8 cellular contexts compared by ENCODE assay signal in the genomic region with DNA sequence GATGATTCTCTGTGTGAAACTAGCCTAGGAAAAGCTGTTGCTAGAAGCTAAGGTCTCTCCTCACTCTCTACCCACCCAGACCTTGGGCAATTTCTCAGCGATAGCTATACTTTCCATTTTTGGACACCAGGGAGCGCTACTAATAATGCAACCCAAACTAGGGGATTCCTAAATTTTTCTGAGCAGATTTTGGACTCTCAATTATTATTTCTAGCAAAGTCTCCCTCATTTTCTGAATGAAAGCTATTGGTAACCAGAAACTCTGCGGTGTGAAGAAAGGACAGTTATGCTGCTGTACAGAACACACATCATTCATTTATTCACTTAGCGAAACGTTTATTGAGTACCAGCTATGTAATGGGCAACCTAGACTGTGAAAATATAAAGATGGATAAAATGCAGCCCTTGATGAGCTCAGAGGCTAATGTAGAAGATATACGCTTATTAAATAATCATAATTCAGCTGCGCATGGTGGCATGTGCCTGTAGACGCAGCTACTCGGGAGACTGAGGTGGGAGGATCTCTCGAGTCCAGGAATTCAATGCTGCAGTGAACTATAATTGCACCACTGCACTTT. TPM values are rescaled to one million over a fixed set of nuclear protein-coding genes. Genes with fewer than 3 reads are reported as not detected.
DNase-seq lines count a peak whose midpoint lies in the region; ATAC-seq and TF ChIP-seq lines count a peak whose summit lies in the region.

No MANE protein-coding gene starts in this region.

- no peak overlapping the region for H3K27ac Mint-ChIP-seq in effector memory CD8-positive, alpha-beta T cell

- no peak overlapping the region for H3K4me3 ChIP-seq in LNCaP clone FGC (ENCODE audit: low read depth, low read length)

- H3K27me3 Mint-ChIP-seq in effector memory CD8-positive, alpha-beta T cell = no peaks in the 10 kb centered on the region

- peak; percentile 57 for TF ChIP-seq CTCF in LNCaP clone FGC (IDR thresholded peaks at IDR 0.05; ENCODE audit: control insufficient read depth, extremely low read depth, insufficient read depth)

- no peak overlapping the region for H3K4me3 Mint-ChIP-seq in effector memory CD8-positive, alpha-beta T cell

- peak; percentile 83 for ATAC-seq in effector memory CD8-positive, alpha-beta T cell (replicated peaks)
- ATAC-seq in GM19467 (IDR thresholded peaks at IDR 0.05; ENCODE audit: unreplicated experiment) = no peak

- peaks cover 3% of the 10 kb centered on the region for H3K36me3 Mint-ChIP-seq in effector memory CD8-positive, alpha-beta T cell (ENCODE audit: insufficient read depth)

- H3K9me3 Mint-ChIP-seq in effector memory CD8-positive, alpha-beta T cell = no peaks in the 10 kb centered on the region

- peaks cover 15 to 27% of the 10 kb centered on the region in 2 donors for H3K4me1 Mint-ChIP-seq in effector memory CD8-positive, alpha-beta T cell (ENCODE audit: low read depth in 2 of 2)

- peak; percentile 53 for DNase-seq in activated T-cell treated with anti-CD3 and anti-CD28 coated beads for 24 hours (ENCODE audit: low read depth)
- no peak for DNase-seq in activated T-cell treated with anti-CD3 and anti-CD28 coated beads, Interleukin-2, amount 50 U/mL, for 1 hour
- no peak for DNase-seq in LNCaP clone FGC (ENCODE audit: low read depth)
- peak; percentile 42 for DNase-seq in T follicular helper cell (ENCODE audit: low read depth)
- peak; percentile 62 to 70 (median 68) for DNase-seq in effector memory CD8-positive, alpha-beta T cell
- DNase-seq in myocyte (ENCODE audit: low read depth) = peak; percentile 67
- DNase-seq in amniotic stem cell (lab: John Stamatoyannopoulos, UW) = no peak

RNA-seq across cellular contexts. Expression of gene STIM1, which starts 6.1 kb away (rescaled TPM):
- total RNA-seq in myocyte = 36.3 and 46.4 TPM in 2 replicates
- 50.1 TPM for polyA plus RNA-seq in myocyte (2012)

RNA-seq across cellular contexts. Expression of gene RHOG, which starts 8.6 kb away (rescaled TPM):
- 20.2 and 22.4 TPM in 2 replicates for total RNA-seq in myocyte
- 44.6 TPM for polyA plus RNA-seq in myocyte (2012)

RNA-seq across cellular contexts. Expression of gene PGAP2, which starts 41.0 kb away (rescaled TPM):
- 11.5 and 13.7 TPM in 2 replicates for total RNA-seq in myocyte
- 27.2 TPM for polyA plus RNA-seq in myocyte (2012)

RNA-seq across cellular contexts. Expression of gene NUP98, which starts 52.0 kb away (rescaled TPM):
- total RNA-seq in myocyte = 68.1 and 136 TPM in 2 replicates
- 35.7 TPM for polyA plus RNA-seq in myocyte (2012)

Comparison
In these comparisons a context has a peak if more than half of its experiments do, and no peak if none do; other contexts are left out.
1. DNase-seq: peak in activated T-cell treated with anti-CD3 and anti-CD28 coated beads for 24 hours (single experiment), T follicular helper cell (single experiment), effector memory CD8-positive, alpha-beta T cell (3 of 3) and myocyte (single experiment); none in activated T-cell treated with anti-CD3 and anti-CD28 coated beads, Interleukin-2, amount 50 U/mL, for 1 hour (single experiment), LNCaP clone FGC (single experiment) and amniotic stem cell (single experiment).